Comparison of ENCODE assay signal across 8 cellular contexts in the genomic region with DNA sequence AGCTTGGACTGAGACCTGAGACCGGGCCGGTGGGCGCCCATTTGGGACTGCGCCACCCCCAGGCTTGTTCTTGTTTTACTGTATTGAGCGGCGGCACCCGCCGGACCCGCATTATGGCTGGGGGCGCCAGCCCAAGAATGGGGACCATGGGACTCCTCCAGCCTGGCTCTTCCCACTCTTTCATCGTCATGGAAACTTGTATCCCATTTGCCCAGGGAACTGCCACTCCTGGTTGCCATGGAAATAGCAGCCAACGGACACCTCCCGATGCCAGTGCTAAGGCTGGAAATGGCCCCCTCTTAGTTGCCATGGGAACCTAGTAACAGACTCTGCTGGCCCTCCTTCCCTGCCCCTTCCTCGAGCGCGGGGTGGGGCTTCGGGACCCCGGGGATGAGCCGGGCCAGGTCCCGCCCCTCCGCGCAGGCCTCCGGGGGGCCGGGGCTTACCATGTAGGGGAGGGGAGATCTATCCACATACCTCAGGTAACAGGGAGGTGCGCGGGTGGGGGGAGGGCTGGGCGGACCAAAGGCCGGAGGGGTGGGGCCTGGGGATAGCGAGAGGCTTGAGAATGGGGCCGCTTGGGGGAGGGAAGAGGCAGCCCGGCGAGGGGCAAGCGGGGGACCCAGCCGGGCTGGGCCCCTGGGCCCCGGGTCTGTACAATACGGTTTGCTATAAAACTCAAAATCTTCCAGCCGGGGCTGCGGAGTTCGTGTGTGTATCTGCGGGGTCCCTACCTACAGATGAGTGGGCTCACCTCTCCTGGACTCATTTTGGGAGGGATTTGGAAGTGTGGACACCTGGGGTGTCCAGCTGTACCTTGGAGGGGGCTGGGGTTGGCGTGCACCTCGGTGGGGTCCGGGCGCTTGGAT. TPM values are rescaled to one million over a fixed set of nuclear protein-coding genes. Genes with fewer than 3 reads are reported as not detected.
A peak's percentile ranks its signal among the peaks of the same experiment; 100 is the strongest.
DNase-seq lines count a peak whose midpoint lies in the region; ATAC-seq and TF ChIP-seq lines count a peak whose summit lies in the region.

No MANE protein-coding gene starts in this region.

- intact Hi-C loops in heart left ventricle (cut with DNase I), result no loop called here

- peak overlapping the region; percentile 88 to 99 (median 95) for H3K27ac ChIP-seq in heart left ventricle

- no peaks in the 10 kb centered on the region for H3K9me3 ChIP-seq in heart left ventricle

- 4 to 15% (median 13%) methylated on average over 11 to 44 of the region's 44 CpGs for WGBS in heart left ventricle, 4 donors

- H3K4me1 ChIP-seq in heart left ventricle, result peaks cover 5 to 41% (median 25%) of the 10 kb centered on the region in 12 donors

- DNase-seq in COR-L47 (lab: John Stamatoyannopoulos, UW), result peak; percentile 91
- peak; percentile 63 for DNase-seq in NCI-H2171 treated with DMSO at 0.1 percent for 48 hours (lab: John Stamatoyannopoulos, UW)
- DNase-seq in amygdala (lab: John Stamatoyannopoulos, UW), result peak in 55 of 56 donors; percentile 46 to 97 (median 88)
- DNase-seq in heart left ventricle, result peak; percentile 79 to 89 (median 88)
- peak; percentile 93 for DNase-seq in occipital lobe (lab: John Stamatoyannopoulos, UW)
- DNase-seq in stimulated activated CD4-positive, alpha-beta T cell treated with anti-CD3 and anti-CD28 coated beads, Interleukin-2, amount 100 ng/mL, for 48 hours, result no peak

- peak overlapping the region; percentile 79 to 100 (median 96) for H3K4me3 ChIP-seq in heart left ventricle

- no peaks in the 10 kb centered on the region for H3K27me3 ChIP-seq in heart left ventricle

- TF ChIP-seq POLR2A in heart left ventricle (IDR thresholded peaks at IDR 0.05), result no peak

- H3K36me3 ChIP-seq in heart left ventricle, result peaks cover 0 to 23% (median 12%) of the 10 kb centered on the region in 9 donors

- no peak for TF ChIP-seq CTCF in heart left ventricle (IDR thresholded peaks at IDR 0.05)

- ATAC-seq in GM21528 (IDR thresholded peaks at IDR 0.05; ENCODE audit: low FRiP score, unreplicated experiment) (peak; percentile 4), heart left ventricle (peak; percentile 28 to 64 (median 52)), HG03196 (IDR thresholded peaks at IDR 0.05; ENCODE audit: unreplicated experiment) (no peak)

RNA-seq across cellular contexts. Expression of a gene that starts 0.5 kb away (rescaled TPM):
- 10 to 100 TPM in 6 of 9 donors, 1 to 10 TPM in 3; 8.5 to 28.9 (median 14.1) TPM for total RNA-seq in heart left ventricle
- 10 to 100 TPM in 1 of 2 donors, 1 to 10 TPM in 1; 8.1 to 10.8 TPM for polyA plus RNA-seq in heart left ventricle
- 5.5 TPM for total RNA-seq in occipital lobe

RNA-seq across cellular contexts. Expression of a gene that starts 9.2 kb away (rescaled TPM):
- total RNA-seq in heart left ventricle, result 10 to 100 TPM in 3 of 9 donors, 1 to 10 TPM in 6; 4.6 to 12.1 (median 9.0) TPM
- polyA plus RNA-seq in heart left ventricle, result 1 to 10 TPM; 8.1 to 9.3 TPM
- total RNA-seq in occipital lobe, result 1.6 TPM

RNA-seq across cellular contexts. Expression of a gene that starts 24.9 kb away (rescaled TPM):
- 10 to 100 TPM in 2 of 9 donors, 1 to 10 TPM in 7; 4.5 to 15.5 (median 7.9) TPM for total RNA-seq in heart left ventricle
- 1 to 10 TPM; 7.9 to 9.1 TPM for polyA plus RNA-seq in heart left ventricle
- 56.1 TPM for total RNA-seq in occipital lobe

RNA-seq across cellular contexts. Expression of a gene that starts 36.7 kb away (rescaled TPM):
- total RNA-seq in heart left ventricle (10 to 100 TPM in 3 of 9 donors, 1 to 10 TPM in 6; 3.8 to 27.2 (median 6.9) TPM), occipital lobe (2.5 TPM)
- 1 to 10 TPM; 7.1 to 7.8 TPM for polyA plus RNA-seq in heart left ventricle

RNA-seq across cellular contexts. Expression of a gene that starts 51.9 kb away (rescaled TPM):
- total RNA-seq in heart left ventricle (10 to 100 TPM in 5 of 9 donors, 1 to 10 TPM in 4; 6.4 to 22.2 (median 12.2) TPM), occipital lobe (not detected)
- 10 to 100 TPM in 1 of 2 donors, 1 to 10 TPM in 1; 3.7 to 13.5 TPM for polyA plus RNA-seq in heart left ventricle

Comparison
In these comparisons a context has a peak if more than half of its experiments do, and no peak if none do; other contexts are left out.
1. DNase-seq: peak in COR-L47 (single experiment), NCI-H2171 treated with DMSO at 0.1 percent for 48 hours (single experiment), amygdala (55 of 56), heart left ventricle (5 of 5) and occipital lobe (single experiment); none in stimulated activated CD4-positive, alpha-beta T cell treated with anti-CD3 and anti-CD28 coated beads, Interleukin-2, amount 100 ng/mL, for 48 hours (0 of 2).